29 cellular contexts compared by ENCODE assay signal in the genomic region with DNA sequence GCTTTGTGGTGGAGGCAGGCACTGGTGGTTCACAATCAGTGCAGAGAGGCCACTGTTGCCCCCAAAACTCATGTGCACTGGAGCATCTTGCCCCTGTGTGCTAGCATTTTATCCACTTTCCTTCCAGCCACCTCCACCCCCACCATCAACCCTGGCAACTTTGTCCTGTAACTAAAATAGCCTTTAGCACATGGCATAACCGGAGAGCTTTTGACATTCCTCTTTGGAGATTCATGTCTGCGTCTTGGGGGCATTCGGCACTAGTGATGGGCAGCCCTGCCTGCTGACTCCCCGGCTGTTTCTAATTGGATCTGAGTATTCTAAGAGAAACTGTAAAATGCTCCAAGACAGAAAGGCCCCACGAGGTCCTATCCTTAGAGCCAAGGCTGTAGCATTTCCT. TPM values are rescaled to one million over a fixed set of nuclear protein-coding genes. Genes with fewer than 3 reads are reported as not detected.
"Had no signal": no experiment of that assay in that cellular context is flagged by ENCODE, and none has a peak within 500 bp of the region (broad histone marks: within the 10 kb centered on the region; RNA-seq: fewer than 3 reads in every experiment).

No MANE protein-coding gene starts in this region.

- DNase-seq: activated B cell treated with CpG ODN at 0.5 μM for 24 hours; activated CD8-positive, alpha-beta memory T cell treated with anti-CD3 and anti-CD28 coated beads, Interleukin-2, amount 10 ng/mL, durations not matched to agents 7 days and 5 days; activated CD8-positive, alpha-beta T cell treated with anti-CD3 and anti-CD28 coated beads, Interleukin-2, amount 10 ng/mL, durations not matched to agents 7 days and 5 days; activated naive CD8-positive, alpha-beta T cell treated with anti-CD3 and anti-CD28 coated beads, Interleukin-2, amount 50 U/mL, for 24 hours; activated T-cell treated with anti-CD3 and anti-CD28 coated beads, Interleukin-2, amount 50 U/mL, for 48 hours; amygdala; central memory CD4-positive, alpha-beta T cell; islet precursor cell; naive thymus-derived CD8-positive, alpha-beta T cell; sigmoid colon; stimulated activated CD4-positive, alpha-beta T cell treated with anti-CD3 and anti-CD28 coated beads, Interleukin-15, amount 100 ng/mL, for 24 hours; stimulated activated CD4-positive, alpha-beta T cell treated with anti-CD3 and anti-CD28 coated beads, Interleukin-2, amount 100 ng/mL, for 24 hours; stimulated activated naive CD4-positive, alpha-beta T cell; T-cell had no signal

- H3K27me3 Mint-ChIP-seq: activated B cell treated with CpG ODN at 0.5 μM for 24 hours; activated CD8-positive, alpha-beta memory T cell treated with anti-CD3 and anti-CD28 coated beads, Interleukin-2, amount 10 ng/mL, durations not matched to agents 7 days and 5 days; activated naive CD4-positive, alpha-beta T cell treated with anti-CD3 and anti-CD28 coated beads, Interleukin-2, amount 50 U/mL, for 24 hours; activated naive CD8-positive, alpha-beta T cell treated with anti-CD3 and anti-CD28 coated beads, Interleukin-2, amount 50 U/mL, for 24 hours; naive thymus-derived CD8-positive, alpha-beta T cell; T-cell had no signal

- H3K27me3 ChIP-seq: hepatocyte, sigmoid colon, tibial nerve had no signal

- H3K27ac Mint-ChIP-seq: activated B cell treated with CpG ODN at 0.5 μM for 24 hours; activated CD8-positive, alpha-beta memory T cell treated with anti-CD3 and anti-CD28 coated beads, Interleukin-2, amount 10 ng/mL, durations not matched to agents 7 days and 5 days; activated CD8-positive, alpha-beta T cell treated with anti-CD3 and anti-CD28 coated beads, Interleukin-2, amount 10 ng/mL, durations not matched to agents 7 days and 5 days; activated naive CD4-positive, alpha-beta T cell treated with anti-CD3 and anti-CD28 coated beads, Interleukin-2, amount 50 U/mL, for 24 hours; activated naive CD8-positive, alpha-beta T cell treated with anti-CD3 and anti-CD28 coated beads, Interleukin-2, amount 50 U/mL, for 24 hours; activated T-helper 2 cell treated with anti-CD3 and anti-CD28 coated beads, Interferon-gamma antibody, Interleukin-2, Interleukin-4, amounts not matched to agents 10 μg/mL and 5 μg/mL and 100 μg/mL, durations not matched to agents 14 hours and 24 hours and 36 hours; mesothelial cell of epicardium; T-cell; T-helper 2 cell treated with Interferon-gamma antibody and Interleukin-4, amounts not matched to agents 5 μg/mL and 100 μg/mL, for 36 hours had no signal

- H3K4me3 Mint-ChIP-seq: activated B cell treated with CpG ODN at 0.5 μM for 24 hours; activated CD8-positive, alpha-beta memory T cell treated with anti-CD3 and anti-CD28 coated beads, Interleukin-2, amount 10 ng/mL, durations not matched to agents 7 days and 5 days; activated CD8-positive, alpha-beta T cell treated with anti-CD3 and anti-CD28 coated beads, Interleukin-2, amount 10 ng/mL, durations not matched to agents 7 days and 5 days; activated naive CD4-positive, alpha-beta T cell treated with anti-CD3 and anti-CD28 coated beads, Interleukin-2, amount 50 U/mL, for 24 hours; activated naive CD8-positive, alpha-beta T cell treated with anti-CD3 and anti-CD28 coated beads, Interleukin-2, amount 50 U/mL, for 24 hours; mesothelial cell of epicardium; naive thymus-derived CD8-positive, alpha-beta T cell; T-cell; T-helper 2 cell treated with Interferon-gamma antibody and Interleukin-4, amounts not matched to agents 5 μg/mL and 100 μg/mL, for 36 hours had no signal

- H3K9me3 ChIP-seq: sigmoid colon, tibial nerve had no signal

- H3K27ac ChIP-seq: hepatocyte, sigmoid colon, tibial nerve had no signal

- H3K4me1 ChIP-seq: sigmoid colon had no signal

- H3K4me3 ChIP-seq: hepatocyte, sigmoid colon, tibial nerve had no signal

- ATAC-seq: activated CD8-positive, alpha-beta memory T cell treated with anti-CD3 and anti-CD28 coated beads, Interleukin-2, amount 10 ng/mL, durations not matched to agents 7 days and 5 days; activated CD8-positive, alpha-beta T cell treated with anti-CD3 and anti-CD28 coated beads, Interleukin-2, amount 10 ng/mL, durations not matched to agents 7 days and 5 days; activated naive CD8-positive, alpha-beta T cell treated with anti-CD3 and anti-CD28 coated beads, Interleukin-2, amount 50 U/mL, for 24 hours; naive thymus-derived CD8-positive, alpha-beta T cell; T-cell had no signal

- H3K4me1 Mint-ChIP-seq: activated B cell treated with CpG ODN at 0.5 μM for 24 hours; activated naive CD4-positive, alpha-beta T cell treated with anti-CD3 and anti-CD28 coated beads, Interleukin-2, amount 50 U/mL, for 24 hours; activated naive CD8-positive, alpha-beta T cell treated with anti-CD3 and anti-CD28 coated beads, Interleukin-2, amount 50 U/mL, for 24 hours; mesothelial cell of epicardium; naive thymus-derived CD8-positive, alpha-beta T cell had no signal

RNA-seq across cellular contexts. Expression of a gene that starts 15.8 kb away (rescaled TPM):
- total RNA-seq: activated CD8-positive, alpha-beta T cell treated with anti-CD3 and anti-CD28 coated beads, Interleukin-2, amount 10 ng/mL, durations not matched to agents 7 days and 5 days; endothelial cell of umbilical vein; fibroblast of lung; fibroblast of villous mesenchyme; glomerular endothelial cell; hepatocyte; mesothelial cell of epicardium; osteoblast; posterior vena cava; renal cortical epithelial cell; sigmoid colon; temporal lobe; ureter had no signal
- polyA plus RNA-seq: endothelial cell of umbilical vein; fibroblast of lung; naive thymus-derived CD8-positive, alpha-beta T cell had no signal

RNA-seq across cellular contexts. Expression of a gene that starts 27.5 kb away (rescaled TPM):
- total RNA-seq: glomerular endothelial cell, sigmoid colon had no signal

RNA-seq across cellular contexts. Expression of a gene that starts 47.8 kb away (rescaled TPM):
- total RNA-seq: posterior vena cava had no signal
